ENCODE assay signal across 2 cellular contexts in the genomic region with DNA sequence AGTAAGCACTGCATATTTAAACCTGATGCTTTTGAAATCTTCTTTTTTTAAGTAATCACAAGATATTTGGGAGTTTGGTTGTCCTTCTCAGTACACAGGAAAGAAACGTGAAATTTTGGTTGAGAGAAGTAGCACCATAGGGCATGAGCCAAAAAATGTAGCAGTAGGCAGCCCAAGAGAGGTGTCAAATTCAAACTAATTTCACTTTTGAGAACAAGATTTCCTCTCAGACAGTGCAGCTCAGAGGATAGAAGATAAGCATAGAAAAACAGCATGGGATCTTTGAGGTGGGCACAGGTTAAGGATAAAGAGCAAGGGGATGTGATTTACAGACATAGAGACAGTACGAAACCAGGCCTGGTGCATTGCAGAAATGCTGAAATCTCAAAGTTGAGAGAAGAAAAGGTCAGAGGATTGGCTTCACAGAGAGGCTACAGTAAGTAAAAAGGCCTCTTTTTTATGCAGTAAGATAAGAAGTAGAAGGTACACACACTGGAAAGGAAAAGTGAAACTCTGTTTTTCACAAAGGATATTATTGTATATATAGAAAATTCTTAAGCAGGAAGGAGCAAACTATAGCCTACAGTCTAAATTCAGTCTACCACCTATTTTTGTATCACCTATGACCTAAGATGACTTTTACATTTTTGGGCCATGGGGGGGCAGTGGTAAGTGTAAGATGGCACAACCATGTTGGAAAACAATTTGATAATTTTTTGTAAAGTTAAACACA.
TF ChIP-seq lines count a peak whose summit lies in the region.

No MANE protein-coding gene starts in this region.

TF ChIP-seq in GM23338, 12 proteins besides CTCF, POLR2A, EP300 and RAD21:
- TF ChIP-seq JUNB (IDR thresholded peaks at IDR 0.05; ENCODE audit: unreplicated experiment) (no peak), EZH2 (IDR thresholded peaks at IDR 0.05; ENCODE audit: low read depth, unreplicated experiment) (no peak), CREB1 (CRISPR knock-in tag; IDR thresholded peaks at IDR 0.05; ENCODE audit: low read depth) (no peak), ZNF331 (CRISPR knock-in tag; IDR thresholded peaks at IDR 0.05; ENCODE audit: low read depth) (no peak), NANOG (IDR thresholded peaks at IDR 0.05; ENCODE audit: borderline replicate concordance) (no peak), EZH2phosphoT487 (IDR thresholded peaks at IDR 0.05; ENCODE audit: unreplicated experiment) (no peak), POLR2AphosphoS5 (IDR thresholded peaks at IDR 0.05; ENCODE audit: low read depth) (no peak), ZNF114 (CRISPR knock-in tag; IDR thresholded peaks at IDR 0.05) (no peak)
- TF ChIP-seq, protein P1, sequence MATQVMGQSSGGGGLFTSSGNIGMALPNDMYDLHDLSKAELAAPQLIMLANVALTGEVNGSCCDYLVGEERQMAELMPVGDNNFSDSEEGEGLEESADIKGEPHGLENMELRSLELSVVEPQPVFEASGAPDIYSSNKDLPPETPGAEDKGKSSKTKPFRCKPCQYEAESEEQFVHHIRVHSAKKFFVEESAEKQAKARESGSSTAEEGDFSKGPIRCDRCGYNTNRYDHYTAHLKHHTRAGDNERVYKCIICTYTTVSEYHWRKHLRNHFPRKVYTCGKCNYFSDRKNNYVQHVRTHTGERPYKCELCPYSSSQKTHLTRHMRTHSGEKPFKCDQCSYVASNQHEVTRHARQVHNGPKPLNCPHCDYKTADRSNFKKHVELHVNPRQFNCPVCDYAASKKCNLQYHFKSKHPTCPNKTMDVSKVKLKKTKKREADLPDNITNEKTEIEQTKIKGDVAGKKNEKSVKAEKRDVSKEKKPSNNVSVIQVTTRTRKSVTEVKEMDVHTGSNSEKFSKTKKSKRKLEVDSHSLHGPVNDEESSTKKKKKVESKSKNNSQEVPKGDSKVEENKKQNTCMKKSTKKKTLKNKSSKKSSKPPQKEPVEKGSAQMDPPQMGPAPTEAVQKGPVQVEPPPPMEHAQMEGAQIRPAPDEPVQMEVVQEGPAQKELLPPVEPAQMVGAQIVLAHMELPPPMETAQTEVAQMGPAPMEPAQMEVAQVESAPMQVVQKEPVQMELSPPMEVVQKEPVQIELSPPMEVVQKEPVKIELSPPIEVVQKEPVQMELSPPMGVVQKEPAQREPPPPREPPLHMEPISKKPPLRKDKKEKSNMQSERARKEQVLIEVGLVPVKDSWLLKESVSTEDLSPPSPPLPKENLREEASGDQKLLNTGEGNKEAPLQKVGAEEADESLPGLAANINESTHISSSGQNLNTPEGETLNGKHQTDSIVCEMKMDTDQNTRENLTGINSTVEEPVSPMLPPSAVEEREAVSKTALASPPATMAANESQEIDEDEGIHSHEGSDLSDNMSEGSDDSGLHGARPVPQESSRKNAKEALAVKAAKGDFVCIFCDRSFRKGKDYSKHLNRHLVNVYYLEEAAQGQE (IDR thresholded peaks at IDR 0.05; ENCODE audit: unreplicated experiment): no peak
- TF ChIP-seq, protein P2, sequence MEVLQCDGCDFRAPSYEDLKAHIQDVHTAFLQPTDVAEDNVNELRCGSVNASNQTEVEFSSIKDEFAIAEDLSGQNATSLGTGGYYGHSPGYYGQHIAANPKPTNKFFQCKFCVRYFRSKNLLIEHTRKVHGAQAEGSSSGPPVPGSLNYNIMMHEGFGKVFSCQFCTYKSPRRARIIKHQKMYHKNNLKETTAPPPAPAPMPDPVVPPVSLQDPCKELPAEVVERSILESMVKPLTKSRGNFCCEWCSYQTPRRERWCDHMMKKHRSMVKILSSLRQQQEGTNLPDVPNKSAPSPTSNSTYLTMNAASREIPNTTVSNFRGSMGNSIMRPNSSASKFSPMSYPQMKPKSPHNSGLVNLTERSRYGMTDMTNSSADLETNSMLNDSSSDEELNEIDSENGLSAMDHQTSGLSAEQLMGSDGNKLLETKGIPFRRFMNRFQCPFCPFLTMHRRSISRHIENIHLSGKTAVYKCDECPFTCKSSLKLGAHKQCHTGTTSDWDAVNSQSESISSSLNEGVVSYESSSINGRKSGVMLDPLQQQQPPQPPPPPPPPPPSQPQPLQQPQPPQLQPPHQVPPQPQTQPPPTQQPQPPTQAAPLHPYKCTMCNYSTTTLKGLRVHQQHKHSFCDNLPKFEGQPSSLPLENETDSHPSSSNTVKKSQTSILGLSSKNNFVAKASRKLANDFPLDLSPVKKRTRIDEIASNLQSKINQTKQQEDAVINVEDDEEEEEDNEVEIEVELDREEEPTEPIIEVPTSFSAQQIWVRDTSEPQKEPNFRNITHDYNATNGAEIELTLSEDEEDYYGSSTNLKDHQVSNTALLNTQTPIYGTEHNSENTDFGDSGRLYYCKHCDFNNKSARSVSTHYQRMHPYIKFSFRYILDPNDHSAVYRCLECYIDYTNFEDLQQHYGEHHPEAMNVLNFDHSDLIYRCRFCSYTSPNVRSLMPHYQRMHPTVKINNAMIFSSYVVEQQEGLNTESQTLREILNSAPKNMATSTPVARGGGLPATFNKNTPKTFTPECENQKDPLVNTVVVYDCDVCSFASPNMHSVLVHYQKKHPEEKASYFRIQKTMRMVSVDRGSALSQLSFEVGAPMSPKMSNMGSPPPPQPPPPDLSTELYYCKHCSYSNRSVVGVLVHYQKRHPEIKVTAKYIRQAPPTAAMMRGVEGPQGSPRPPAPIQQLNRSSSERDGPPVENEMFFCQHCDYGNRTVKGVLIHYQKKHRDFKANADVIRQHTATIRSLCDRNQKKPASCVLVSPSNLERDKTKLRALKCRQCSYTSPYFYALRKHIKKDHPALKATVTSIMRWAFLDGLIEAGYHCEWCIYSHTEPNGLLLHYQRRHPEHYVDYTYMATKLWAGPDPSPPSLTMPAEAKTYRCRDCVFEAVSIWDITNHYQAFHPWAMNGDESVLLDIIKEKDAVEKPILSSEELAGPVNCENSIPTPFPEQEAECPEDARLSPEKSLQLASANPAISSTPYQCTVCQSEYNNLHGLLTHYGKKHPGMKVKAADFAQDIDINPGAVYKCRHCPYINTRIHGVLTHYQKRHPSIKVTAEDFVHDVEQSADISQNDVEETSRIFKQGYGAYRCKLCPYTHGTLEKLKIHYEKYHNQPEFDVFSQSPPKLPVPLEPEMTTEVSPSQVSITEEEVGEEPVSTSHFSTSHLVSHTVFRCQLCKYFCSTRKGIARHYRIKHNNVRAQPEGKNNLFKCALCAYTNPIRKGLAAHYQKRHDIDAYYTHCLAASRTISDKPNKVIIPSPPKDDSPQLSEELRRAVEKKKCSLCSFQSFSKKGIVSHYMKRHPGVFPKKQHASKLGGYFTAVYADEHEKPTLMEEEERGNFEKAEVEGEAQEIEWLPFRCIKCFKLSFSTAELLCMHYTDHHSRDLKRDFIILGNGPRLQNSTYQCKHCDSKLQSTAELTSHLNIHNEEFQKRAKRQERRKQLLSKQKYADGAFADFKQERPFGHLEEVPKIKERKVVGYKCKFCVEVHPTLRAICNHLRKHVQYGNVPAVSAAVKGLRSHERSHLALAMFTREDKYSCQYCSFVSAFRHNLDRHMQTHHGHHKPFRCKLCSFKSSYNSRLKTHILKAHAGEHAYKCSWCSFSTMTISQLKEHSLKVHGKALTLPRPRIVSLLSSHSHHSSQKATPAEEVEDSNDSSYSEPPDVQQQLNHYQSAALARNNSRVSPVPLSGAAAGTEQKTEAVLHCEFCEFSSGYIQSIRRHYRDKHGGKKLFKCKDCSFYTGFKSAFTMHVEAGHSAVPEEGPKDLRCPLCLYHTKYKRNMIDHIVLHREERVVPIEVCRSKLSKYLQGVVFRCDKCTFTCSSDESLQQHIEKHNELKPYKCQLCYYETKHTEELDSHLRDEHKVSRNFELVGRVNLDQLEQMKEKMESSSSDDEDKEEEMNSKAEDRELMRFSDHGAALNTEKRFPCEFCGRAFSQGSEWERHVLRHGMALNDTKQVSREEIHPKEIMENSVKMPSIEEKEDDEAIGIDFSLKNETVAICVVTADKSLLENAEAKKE (CRISPR knock-in tag; IDR thresholded peaks at IDR 0.05): no peak

TF ChIP-seq in IMR-90, 13 proteins besides CTCF, POLR2A, EP300 and RAD21:
- no peak for TF ChIP-seq MXI1 (IDR thresholded peaks at IDR 0.05; ENCODE audit: borderline replicate concordance, low read depth, low read length)
- TF ChIP-seq RFX5 (IDR thresholded peaks at IDR 0.05; ENCODE audit: low read depth, low read length): no peak
- no peak for TF ChIP-seq MAFK (IDR thresholded peaks at IDR 0.05; ENCODE audit: low read depth, low read length)
- TF ChIP-seq, protein P3, sequence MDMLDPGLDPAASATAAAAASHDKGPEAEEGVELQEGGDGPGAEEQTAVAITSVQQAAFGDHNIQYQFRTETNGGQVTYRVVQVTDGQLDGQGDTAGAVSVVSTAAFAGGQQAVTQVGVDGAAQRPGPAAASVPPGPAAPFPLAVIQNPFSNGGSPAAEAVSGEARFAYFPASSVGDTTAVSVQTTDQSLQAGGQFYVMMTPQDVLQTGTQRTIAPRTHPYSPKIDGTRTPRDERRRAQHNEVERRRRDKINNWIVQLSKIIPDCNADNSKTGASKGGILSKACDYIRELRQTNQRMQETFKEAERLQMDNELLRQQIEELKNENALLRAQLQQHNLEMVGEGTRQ (IDR thresholded peaks at IDR 0.05; ENCODE audit: low read depth, low read length): no peak
- TF ChIP-seq CEBPB (IDR thresholded peaks at IDR 0.05; ENCODE audit: low read depth, low read length): no peak
- TF ChIP-seq CHD1 (IDR thresholded peaks at IDR 0.05; ENCODE audit: low read depth, low read length): no peak
- no peak for TF ChIP-seq RCOR1 (IDR thresholded peaks at IDR 0.05; ENCODE audit: insufficient replicate concordance, low read length)
- TF ChIP-seq, protein P4, sequence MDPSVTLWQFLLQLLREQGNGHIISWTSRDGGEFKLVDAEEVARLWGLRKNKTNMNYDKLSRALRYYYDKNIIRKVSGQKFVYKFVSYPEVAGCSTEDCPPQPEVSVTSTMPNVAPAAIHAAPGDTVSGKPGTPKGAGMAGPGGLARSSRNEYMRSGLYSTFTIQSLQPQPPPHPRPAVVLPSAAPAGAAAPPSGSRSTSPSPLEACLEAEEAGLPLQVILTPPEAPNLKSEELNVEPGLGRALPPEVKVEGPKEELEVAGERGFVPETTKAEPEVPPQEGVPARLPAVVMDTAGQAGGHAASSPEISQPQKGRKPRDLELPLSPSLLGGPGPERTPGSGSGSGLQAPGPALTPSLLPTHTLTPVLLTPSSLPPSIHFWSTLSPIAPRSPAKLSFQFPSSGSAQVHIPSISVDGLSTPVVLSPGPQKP (IDR thresholded peaks at IDR 0.05; ENCODE audit: borderline replicate concordance, low read depth, low read length): no peak
- no peak for TF ChIP-seq BHLHE40 (IDR thresholded peaks at IDR 0.05; ENCODE audit: low read depth, low read length)
- no peak for TF ChIP-seq MAZ (IDR thresholded peaks at IDR 0.05; ENCODE audit: borderline replicate concordance, low read depth, low read length)
- TF ChIP-seq SMC3 (IDR thresholded peaks at IDR 0.05; ENCODE audit: low read depth, low read length): no peak
- TF ChIP-seq FOS (IDR thresholded peaks at IDR 0.05; ENCODE audit: low read depth, low read length): no peak
- no peak for TF ChIP-seq NFE2L2 (IDR thresholded peaks at IDR 0.05; ENCODE audit: low read depth, low read length)
